22 cellular contexts compared by ENCODE assay signal in genomic region chr1:12452262-12452661, GRCh38.
DNase-seq lines count a peak whose midpoint lies in the region; ATAC-seq and TF ChIP-seq lines count a peak whose summit lies in the region.
"Had no signal": no experiment of that assay in that cellular context is flagged by ENCODE, and none has a peak within 500 bp of the region (broad histone marks: within the 10 kb centered on the region; RNA-seq: fewer than 3 reads in every experiment).

No MANE protein-coding gene starts in this region.

- H3K4me2 ChIP-seq in SK-N-SH, result no peak overlapping the region
- H3K4me2 ChIP-seq in GM23338, result no peak overlapping the region
- H3K4me2 ChIP-seq: A549, neural progenitor cell had no signal

- H4K20me1 ChIP-seq in SK-N-SH (ENCODE audit: insufficient read depth), result no peaks in the 10 kb centered on the region
- H4K20me1 ChIP-seq in GM23338 (replicated peaks; ENCODE audit: insufficient read depth), result 0 out of 2 replicates have a peak, but pooled peaks cover 2% of the 10 kb centered on the region

- H3K9me3 ChIP-seq in right cardiac atrium (ENCODE audit: control insufficient read depth, low read length), result no peaks in the 10 kb centered on the region
- no peaks in the 10 kb centered on the region for H3K9me3 ChIP-seq in right atrium auricular region
- no peaks in the 10 kb centered on the region for H3K9me3 ChIP-seq in SK-N-SH
- H3K9me3 ChIP-seq: A549 had no signal

- no peak overlapping the region for H3K4me3 ChIP-seq in right cardiac atrium (ENCODE audit: low read length)
- no peak overlapping the region for H3K4me3 ChIP-seq in right atrium auricular region
- no peak overlapping the region for H3K4me3 ChIP-seq in SK-N-SH (ENCODE audit: low read depth in 2 of 2, low read length in 1 of 2)
- no peak overlapping the region for H3K4me3 ChIP-seq in GM23338
- H3K4me3 ChIP-seq: A549, neural progenitor cell had no signal

- ATAC-seq in right cardiac atrium, result no peak
- no peak for ATAC-seq in stimulated activated naive CD8-positive, alpha-beta T cell treated with anti-CD3 and anti-CD28 coated beads, Interleukin-15, amount 100 ng/mL, for 72 hours
- no peak for ATAC-seq in GM23338
- ATAC-seq: A549; effector memory CD8-positive, alpha-beta T cell had no signal

- H3K36me3 ChIP-seq in right atrium auricular region, result no peaks in the 10 kb centered on the region
- H3K36me3 ChIP-seq in SK-N-SH (replicated peaks in 1 of 2; ENCODE audit: control insufficient read depth in 1 of 2, insufficient read depth in 2 of 2, low read length in 1 of 2), result no peaks in the 10 kb centered on the region
- peaks cover 2% of the 10 kb centered on the region; the same call in 1 of the 2 replicates for H3K36me3 ChIP-seq in GM23338 (ENCODE audit: insufficient read depth)
- H3K36me3 ChIP-seq: neural progenitor cell had no signal

- CTCF ChIA-PET in SK-N-SH (lab: Yijun Ruan, JAX), result interaction anchor here (1.3 kb wide), 1 partner anchor 34 kb away, joined by 3 read pairs; no protein-coding TSS in a partner anchor

- H3K27me3 Mint-ChIP-seq in immature natural killer cell (ENCODE audit: low read depth in 3 of 3) (peaks cover 0 to 8% (median 0%) of the 10 kb centered on the region in 3 donors), GM23338 (ENCODE audit: insufficient read depth, low read depth, poor library complexity) (peaks cover 1% of the 10 kb centered on the region)
- no peaks in the 10 kb centered on the region for H3K27me3 Mint-ChIP-seq in stimulated activated naive CD8-positive, alpha-beta T cell treated with anti-CD3 and anti-CD28 coated beads, Interleukin-15, amount 100 ng/mL, for 72 hours
- H3K27me3 Mint-ChIP-seq: effector memory CD8-positive, alpha-beta T cell had no signal

- H3F3A ChIP-seq in SK-N-SH (replicated peaks; ENCODE audit: insufficient read depth) (peaks cover 29% of the 10 kb centered on the region), GM23338 (replicated peaks; ENCODE audit: low read depth) (no peaks in the 10 kb centered on the region)

- H3K4me1 ChIP-seq in right cardiac atrium (ENCODE audit: control insufficient read depth, insufficient read depth, low read length) (peaks cover 37% of the 10 kb centered on the region), right atrium auricular region (peaks cover 0 to 98% of the 10 kb centered on the region in 2 donors), SK-N-SH (ENCODE audit: control insufficient read depth in 1 of 2, insufficient read depth in 2 of 2, low read depth in 1 of 2, low read length in 1 of 2) (peaks cover 30 to 47% of the 10 kb centered on the region in 2 experiments), GM23338 (ENCODE audit: insufficient read depth) (peaks cover 12% of the 10 kb centered on the region; the same call in 1 of the 2 replicates)

- peaks cover 86 to 89% of the 10 kb centered on the region in 2 donors for H3K4me1 Mint-ChIP-seq in immature natural killer cell
- peaks cover 98% of the 10 kb centered on the region for H3K4me1 Mint-ChIP-seq in stimulated activated naive CD8-positive, alpha-beta T cell treated with anti-CD3 and anti-CD28 coated beads, Interleukin-15, amount 100 ng/mL, for 72 hours
- H3K4me1 Mint-ChIP-seq in GM23338, result peaks cover 16% of the 10 kb centered on the region

- H3K9me2 ChIP-seq in SK-N-SH, result no peaks in the 10 kb centered on the region
- no peaks in the 10 kb centered on the region for H3K9me2 ChIP-seq in GM23338 (ENCODE audit: insufficient read depth)

- TF ChIP-seq CTCF in right atrium auricular region (IDR thresholded peaks at IDR 0.05), result no peak
- no peak for TF ChIP-seq CTCF in SK-N-SH (IDR thresholded peaks at IDR 0.05)
- TF ChIP-seq CTCF in GM23338 (conservative IDR thresholded peaks at IDR 0.05; ENCODE audit: low read depth in 2 of 2), result no peak

- H2AFZ ChIP-seq in SK-N-SH (ENCODE audit: low read depth) (no peak overlapping the region), GM23338 (no peak overlapping the region)
- H2AFZ ChIP-seq: neural progenitor cell had no signal

- H3K36me3 Mint-ChIP-seq in immature natural killer cell (peaks cover 7 to 24% (median 19%) of the 10 kb centered on the region in 3 donors), GM23338 (ENCODE audit: low read depth) (no peaks in the 10 kb centered on the region)
- H3K36me3 Mint-ChIP-seq: neural progenitor cell had no signal

- H3K27me3 ChIP-seq in right cardiac atrium (ENCODE audit: control insufficient read depth, insufficient read depth) (no peaks in the 10 kb centered on the region), right atrium auricular region (no peaks in the 10 kb centered on the region), SK-N-SH (ENCODE audit: insufficient read depth) (no peaks in the 10 kb centered on the region), GM23338 (ENCODE audit: insufficient read depth) (no peaks in the 10 kb centered on the region)
- H3K27me3 ChIP-seq: neural progenitor cell had no signal

- POLR2A ChIA-PET in SK-N-SH (lab: Yijun Ruan, JAX), result no interaction called here

- H3K9me3 Mint-ChIP-seq in immature natural killer cell, result no peaks in the 10 kb centered on the region
- H3K9me3 Mint-ChIP-seq in stimulated activated naive CD8-positive, alpha-beta T cell treated with anti-CD3 and anti-CD28 coated beads, Interleukin-15, amount 100 ng/mL, for 72 hours, result no peaks in the 10 kb centered on the region
- no peaks in the 10 kb centered on the region for H3K9me3 Mint-ChIP-seq in GM23338
- H3K9me3 Mint-ChIP-seq: effector memory CD8-positive, alpha-beta T cell; neural progenitor cell had no signal

- H3K9ac ChIP-seq in SK-N-SH, result no peak overlapping the region
- H3K9ac ChIP-seq: neural progenitor cell had no signal

- no peak for TF ChIP-seq EP300 in SK-N-SH (IDR thresholded peaks at IDR 0.05; ENCODE audit: borderline replicate concordance in 1 of 2, low read depth in 1 of 2, low read length in 1 of 2)

- DNase-seq in right cardiac atrium (no peak), right atrium auricular region (ENCODE audit: low spot score) (no peak), immature natural killer cell (no peak), Kasumi-1 (lab: John Stamatoyannopoulos, UW) (no peak), SK-N-SH (no peak), GM23338 (ENCODE audit: low spot score) (no peak)
- DNase-seq in stimulated activated naive CD8-positive, alpha-beta T cell treated with anti-CD3 and anti-CD28 coated beads, Interleukin-15, amount 100 ng/mL, for 72 hours, result no peak
- DNase-seq in stimulated activated CD4-positive, alpha-beta T cell treated with anti-CD3 and anti-CD28 coated beads, Interleukin-4, amount 100 ng/mL, for 1 hour, result no peak
- DNase-seq: activated CD4-positive, alpha-beta T cell treated with anti-CD3 and anti-CD28 coated beads for 1 hour; cerebellar nuclear complex; DMS79 treated with DMSO at 0.1 percent for 48 hours; effector memory CD8-positive, alpha-beta T cell; hippocampal formation; Karpas-422; kidney glomerular epithelial cell; mesendoderm; NCI-H2171; NCI-H82; T-helper 9 cell had no signal

- TF ChIP-seq RAD21 in SK-N-SH (IDR thresholded peaks at IDR 0.05; ENCODE audit: low read length), result no peak

- H3K4me3 Mint-ChIP-seq in immature natural killer cell (no peak overlapping the region), GM23338 (no peak overlapping the region)
- peak overlapping the region; percentile 79 to 83 for H3K4me3 Mint-ChIP-seq in stimulated activated naive CD8-positive, alpha-beta T cell treated with anti-CD3 and anti-CD28 coated beads, Interleukin-15, amount 100 ng/mL, for 72 hours
- H3K4me3 Mint-ChIP-seq: effector memory CD8-positive, alpha-beta T cell; neural progenitor cell had no signal

- H3K27ac ChIP-seq in right cardiac atrium (ENCODE audit: low read length), result peak overlapping the region; percentile 56
- H3K27ac ChIP-seq in right atrium auricular region, result peak overlapping the region in 1 of 2 donors; percentile 28
- peak overlapping the region in 1 of 2 experiments; percentile 16; a peak in 1 of 4 replicates for H3K27ac ChIP-seq in SK-N-SH (ENCODE audit: low read depth in 2 of 2, low read length in 1 of 2)
- H3K27ac ChIP-seq in GM23338 (ENCODE audit: low read depth), result no peak overlapping the region
- H3K27ac ChIP-seq: C4-2B, neural progenitor cell had no signal

- intact Hi-C loops in right cardiac atrium (cut with DNase I), result no loop called here

- H3K27ac Mint-ChIP-seq in immature natural killer cell (peak overlapping the region in 5 of 6 donors; percentile 40 to 98 (median 81)), GM23338 (no peak overlapping the region)
- peak overlapping the region; percentile 64 to 78 for H3K27ac Mint-ChIP-seq in stimulated activated naive CD8-positive, alpha-beta T cell treated with anti-CD3 and anti-CD28 coated beads, Interleukin-15, amount 100 ng/mL, for 72 hours
- H3K27ac Mint-ChIP-seq: neural progenitor cell had no signal

- H3K79me2 ChIP-seq in SK-N-SH (ENCODE audit: insufficient read depth) (no peaks in the 10 kb centered on the region), GM23338 (replicated peaks; ENCODE audit: insufficient read depth) (no peaks in the 10 kb centered on the region)

TF ChIP-seq in SK-N-SH, 30 proteins besides CTCF, POLR2A, EP300 and RAD21 (continues in another document):
- TF ChIP-seq FOXM1 (IDR thresholded peaks at IDR 0.05; ENCODE audit: low read depth), result no peak
- TF ChIP-seq SIN3A (IDR thresholded peaks at IDR 0.05; ENCODE audit: borderline replicate concordance, low read depth, low read length), result no peak
- no peak for TF ChIP-seq MXI1 (IDR thresholded peaks at IDR 0.05; ENCODE audit: low read depth, low read length)

TF ChIP-seq in GM23338, 12 proteins besides CTCF, POLR2A, EP300 and RAD21 (continues in another document):
- TF ChIP-seq REST (IDR thresholded peaks at IDR 0.05; ENCODE audit: unreplicated experiment), result no peak

Comparison
In these comparisons a context has a peak if more than half of its experiments do, and no peak if none do; other contexts are left out.
1. H3K4me3 Mint-ChIP-seq: peak in stimulated activated naive CD8-positive, alpha-beta T cell treated with anti-CD3 and anti-CD28 coated beads, Interleukin-15, amount 100 ng/mL, for 72 hours (2 of 2); none in immature natural killer cell (0 of 5) and GM23338 (single experiment).